Comparison of ENCODE assay signal across 13 cellular contexts in the genomic region with DNA sequence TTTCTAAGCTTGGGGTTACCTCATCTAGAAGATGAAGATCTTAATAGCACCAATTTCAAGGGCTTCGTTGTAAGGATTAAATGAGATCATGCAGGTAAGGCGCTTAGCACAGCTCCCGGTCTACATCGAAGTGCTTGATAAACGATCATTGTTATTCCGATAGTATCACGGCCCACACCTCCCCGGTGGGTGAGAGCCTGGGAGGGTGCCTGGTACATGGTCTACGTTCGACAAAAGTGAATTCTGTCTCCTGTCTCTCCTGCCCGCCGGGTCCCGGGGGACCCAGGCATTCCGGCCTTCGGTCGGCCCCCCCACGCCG. TPM values are rescaled to one million over a fixed set of nuclear protein-coding genes. Genes with fewer than 3 reads are reported as not detected.
A peak's percentile ranks its signal among the peaks of the same experiment; 100 is the strongest.
DNase-seq lines count a peak whose midpoint lies in the region; ATAC-seq and TF ChIP-seq lines count a peak whose summit lies in the region.
"Had no signal": no experiment of that assay in that cellular context is flagged by ENCODE, and none has a peak within 500 bp of the region (broad histone marks: within the 10 kb centered on the region; RNA-seq: fewer than 3 reads in every experiment).

No MANE protein-coding gene starts in this region.

- no peak overlapping the region for H3K9ac ChIP-seq in HUES64 (ENCODE audit: low read depth, low read length)

- no peaks in the 10 kb centered on the region for H3K36me3 ChIP-seq in HUES64 (ENCODE audit: insufficient read depth, low read length)
- H3K36me3 ChIP-seq in CD4-positive, alpha-beta memory T cell (ENCODE audit: insufficient read depth, low read length), result no peaks in the 10 kb centered on the region
- H3K36me3 ChIP-seq: brain microvascular endothelial cell, neutrophil, uterus had no signal

- peak overlapping the region; percentile 43 for H3K4me3 Mint-ChIP-seq in mesothelial cell of epicardium
- H3K4me3 Mint-ChIP-seq in CD4-positive, alpha-beta memory T cell, result no peak overlapping the region
- H3K4me3 Mint-ChIP-seq: activated CD8-positive, alpha-beta memory T cell treated with anti-CD3 and anti-CD28 coated beads, Interleukin-2, amount 10 ng/mL, durations not matched to agents 7 days and 5 days had no signal

- H3K4me1 Mint-ChIP-seq in mesothelial cell of epicardium, result peaks cover 7% of the 10 kb centered on the region
- peaks cover 0 to 4% (median under 1%) of the 10 kb centered on the region in 4 donors for H3K4me1 Mint-ChIP-seq in CD4-positive, alpha-beta memory T cell
- H3K4me1 Mint-ChIP-seq: activated CD8-positive, alpha-beta memory T cell treated with anti-CD3 and anti-CD28 coated beads, Interleukin-2, amount 10 ng/mL, durations not matched to agents 7 days and 5 days had no signal

- H3K27me3 Mint-ChIP-seq in mesothelial cell of epicardium (ENCODE audit: low read depth), result peaks cover 71% of the 10 kb centered on the region
- H3K27me3 Mint-ChIP-seq in CD4-positive, alpha-beta memory T cell, result peaks cover 43 to 47% of the 10 kb centered on the region in 2 donors

- 68% methylated on average over 18 of the region's 18 CpGs for WGBS in HUES64

- DNase-seq in coronary artery (ENCODE audit: low spot score) (no peak), mesothelial cell of epicardium (ENCODE audit: low spot score in 2 of 2, unreplicated experiment in 2 of 2) (no peak), substantia nigra (lab: John Stamatoyannopoulos, UW) (no peak), SKM-1 (lab: John Stamatoyannopoulos, UW; ENCODE audit: unreplicated experiment) (no peak), cerebellum (ENCODE audit: low spot score) (no peak)
- no peak for DNase-seq in CD4-positive, alpha-beta memory T cell
- DNase-seq: activated CD8-positive, alpha-beta memory T cell treated with anti-CD3 and anti-CD28 coated beads, Interleukin-2, amount 10 ng/mL, durations not matched to agents 7 days and 5 days had no signal

- ATAC-seq in esophagus mucosa, result no peak
- ATAC-seq: activated CD8-positive, alpha-beta memory T cell treated with anti-CD3 and anti-CD28 coated beads, Interleukin-2, amount 10 ng/mL, durations not matched to agents 7 days and 5 days had no signal

- no peaks in the 10 kb centered on the region for H3K9me3 Mint-ChIP-seq in mesothelial cell of epicardium
- H3K9me3 Mint-ChIP-seq in CD4-positive, alpha-beta memory T cell, result peaks cover 0 to 5% (median 0%) of the 10 kb centered on the region in 8 donors

- CTCF ChIA-PET in CD4-positive, alpha-beta memory T cell (lab: Charles Lee; ENCODE audit: partially characterized antibody), result no interaction called here

- H3K27ac ChIP-seq in HUES64 (ENCODE audit: low read depth, low read length) (no peak overlapping the region), coronary artery (no peak overlapping the region), substantia nigra (ENCODE audit: low read depth, low read length, poor library complexity, severe bottlenecking) (peak overlapping the region; percentile 97)
- no peak overlapping the region for H3K27ac ChIP-seq in CD4-positive, alpha-beta memory T cell (ENCODE audit: low read depth, low read length)
- H3K27ac ChIP-seq: brain microvascular endothelial cell, neutrophil, uterus had no signal

- peaks cover 14% of the 10 kb centered on the region; the same call in 1 of the 2 replicates for H3K27me3 ChIP-seq in HUES64 (ENCODE audit: insufficient read depth, low read length)
- H3K27me3 ChIP-seq in CD4-positive, alpha-beta memory T cell (ENCODE audit: insufficient read depth, low read length), result peaks cover 13% of the 10 kb centered on the region

- H3K4me1 ChIP-seq in HUES64 (ENCODE audit: insufficient read depth, low read length), result no peaks in the 10 kb centered on the region
- no peaks in the 10 kb centered on the region for H3K4me1 ChIP-seq in CD4-positive, alpha-beta memory T cell (ENCODE audit: insufficient read depth, low read length)

- no peak overlapping the region for H3K27ac Mint-ChIP-seq in mesothelial cell of epicardium
- H3K27ac Mint-ChIP-seq in CD4-positive, alpha-beta memory T cell, result no peak overlapping the region
- H3K27ac Mint-ChIP-seq: activated CD8-positive, alpha-beta memory T cell treated with anti-CD3 and anti-CD28 coated beads, Interleukin-2, amount 10 ng/mL, durations not matched to agents 7 days and 5 days had no signal

- TF ChIP-seq CTCF in coronary artery (IDR thresholded peaks at IDR 0.05), result no peak
- no peak for TF ChIP-seq CTCF in mesothelial cell of epicardium (IDR thresholded peaks at IDR 0.05; ENCODE audit: unreplicated experiment)

- no peaks in the 10 kb centered on the region for H3K36me3 Mint-ChIP-seq in mesothelial cell of epicardium
- H3K36me3 Mint-ChIP-seq in CD4-positive, alpha-beta memory T cell, result peaks cover 0 to 6% of the 10 kb centered on the region in 2 donors
- H3K36me3 Mint-ChIP-seq: activated CD8-positive, alpha-beta memory T cell treated with anti-CD3 and anti-CD28 coated beads, Interleukin-2, amount 10 ng/mL, durations not matched to agents 7 days and 5 days had no signal

- intact Hi-C loops in CD4-positive, alpha-beta memory T cell (cut with micrococcal nuclease), result no loop called here

- peaks cover 41% of the 10 kb centered on the region for H3K9me3 ChIP-seq in HUES64 (ENCODE audit: insufficient read depth, low read depth, low read length)
- no peaks in the 10 kb centered on the region for H3K9me3 ChIP-seq in CD4-positive, alpha-beta memory T cell (ENCODE audit: control insufficient read depth in 1 of 2, low read length in 2 of 2)
- H3K9me3 ChIP-seq: neutrophil, uterus had no signal

- peak overlapping the region; percentile 40 for H3K4me3 ChIP-seq in HUES64 (ENCODE audit: low read length)
- H3K4me3 ChIP-seq in coronary artery, result peak overlapping the region; percentile 81
- H3K4me3 ChIP-seq in CD4-positive, alpha-beta memory T cell (ENCODE audit: low read length in 2 of 2), result no peak overlapping the region

- POLR2A ChIA-PET in CD4-positive, alpha-beta memory T cell (lab: Charles Lee; ENCODE audit: partially characterized antibody), result no interaction called here

RNA-seq across cellular contexts. Expression of gene MYH14, which starts 0.5 kb away (rescaled TPM):
- polyA plus RNA-seq in HUES64 (2013, experiment 1 of 2), result 2.1 TPM
- polyA plus RNA-seq in HUES64 (2013, experiment 2 of 2), result 3.0 TPM
- total RNA-seq in mesothelial cell of epicardium (52.3 to 56.6 TPM (median 53.8 TPM) in 3 replicates), esophagus mucosa (66.0 TPM), cerebellum (2.6 TPM)
- total RNA-seq in CD4-positive, alpha-beta memory T cell, result not detected
- polyA plus RNA-seq in CD4-positive, alpha-beta memory T cell, result not detected
- total RNA-seq: activated CD8-positive, alpha-beta memory T cell treated with anti-CD3 and anti-CD28 coated beads, Interleukin-2, amount 10 ng/mL, durations not matched to agents 7 days and 5 days had no signal

RNA-seq across cellular contexts. Expression of gene IZUMO2, which starts 39.8 kb away (rescaled TPM):
- polyA plus RNA-seq in HUES64 (2013, experiment 1 of 2), result not detected
- polyA plus RNA-seq in HUES64 (2013, experiment 2 of 2), result not detected
- total RNA-seq in mesothelial cell of epicardium (not detected in 3 replicates), esophagus mucosa (not detected), cerebellum (not detected)
- not detected for total RNA-seq in CD4-positive, alpha-beta memory T cell
- polyA plus RNA-seq in CD4-positive, alpha-beta memory T cell, result not detected
- total RNA-seq: activated CD8-positive, alpha-beta memory T cell treated with anti-CD3 and anti-CD28 coated beads, Interleukin-2, amount 10 ng/mL, durations not matched to agents 7 days and 5 days; liver; uterus had no signal
- polyA plus RNA-seq: liver had no signal

Comparison
In these comparisons a context has a peak if more than half of its experiments do, and no peak if none do; other contexts are left out.
1. H3K4me3 ChIP-seq: peak in HUES64 (single experiment) and coronary artery (single experiment); none in CD4-positive, alpha-beta memory T cell (0 of 2).
2. RNA of gene MYH14, which starts 0.5 kb away (total RNA-seq): 66.0 TPM in esophagus mucosa (single experiment) and 52.3 to 56.6 TPM in mesothelial cell of epicardium; 2.6 TPM in cerebellum (single experiment) and not detected in CD4-positive, alpha-beta memory T cell; every median in the first group is over 10 times any median in the second.